8 cellular contexts compared by ENCODE assay signal in the genomic region with DNA sequence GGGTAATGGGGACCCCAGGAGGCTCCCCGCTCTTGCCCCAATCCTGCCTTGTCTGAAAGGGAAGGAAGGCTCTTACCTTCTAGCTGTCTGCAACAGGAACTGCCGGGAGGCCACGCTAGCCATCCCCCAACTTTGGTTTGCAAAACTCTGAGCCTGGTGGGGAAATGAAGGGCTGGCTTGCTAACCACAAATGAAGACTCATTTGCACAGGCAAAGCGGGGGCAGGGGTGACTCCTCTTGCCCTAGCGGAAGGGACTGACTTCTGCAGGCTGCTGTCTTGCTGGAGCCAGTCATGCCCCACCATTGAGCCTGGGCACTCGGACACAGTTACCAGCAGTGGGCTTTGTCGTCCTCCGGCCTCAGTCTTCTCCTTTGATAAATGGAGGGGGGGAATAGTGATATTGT. TPM values are rescaled to one million over a fixed set of nuclear protein-coding genes. Genes with fewer than 3 reads are reported as not detected.
A peak's percentile ranks its signal among the peaks of the same experiment; 100 is the strongest.
DNase-seq lines count a peak whose midpoint lies in the region; ATAC-seq and TF ChIP-seq lines count a peak whose summit lies in the region.

No MANE protein-coding gene starts in this region.

- H3K27ac ChIP-seq in psoas muscle: no peak overlapping the region
- no peak overlapping the region for H3K27ac ChIP-seq in SK-N-SH (ENCODE audit: low read depth in 2 of 2, low read length in 1 of 2)
- H3K27ac ChIP-seq in vagina: no peak overlapping the region

- no peaks in the 10 kb centered on the region for H3K79me2 ChIP-seq in SK-N-SH (ENCODE audit: insufficient read depth)

- 76 to 80% (median 78%) methylated on average over 8 of the region's 8 CpGs for WGBS in psoas muscle, 3 donors
- WGBS in SK-N-SH (ENCODE audit: low lambda C conversion rate): 56% methylated on average over 7 of the region's 8 CpGs

- POLR2A ChIA-PET in SK-N-SH (lab: Yijun Ruan, JAX): no interaction called here

- intact Hi-C loops in psoas muscle (cut with DNase I) (no loop called here), vagina (cut with DNase I) (no loop called here)

- H3K4me2 ChIP-seq in SK-N-SH: no peak overlapping the region

- TF ChIP-seq CTCF in psoas muscle (IDR thresholded peaks at IDR 0.05): no peak
- TF ChIP-seq CTCF in SK-N-SH (IDR thresholded peaks at IDR 0.05): no peak
- no peak for TF ChIP-seq CTCF in vagina (IDR thresholded peaks at IDR 0.05)

- H3K9me2 ChIP-seq in SK-N-SH: no peaks in the 10 kb centered on the region

- CTCF ChIA-PET in SK-N-SH (lab: Yijun Ruan, JAX): interaction anchor here (1.2 kb wide), 1 partner anchor 14 kb away, joined by 3 read pairs; no protein-coding TSS in a partner anchor

- no peak overlapping the region for H3K9ac ChIP-seq in SK-N-SH

- H4K20me1 ChIP-seq in SK-N-SH (ENCODE audit: insufficient read depth): no peaks in the 10 kb centered on the region

- H3K4me3 ChIP-seq in psoas muscle: no peak overlapping the region
- no peak overlapping the region for H3K4me3 ChIP-seq in SK-N-SH (ENCODE audit: low read depth in 2 of 2, low read length in 1 of 2)
- no peak overlapping the region for H3K4me3 ChIP-seq in vagina

- no peak for TF ChIP-seq RAD21 in SK-N-SH (IDR thresholded peaks at IDR 0.05; ENCODE audit: low read length)

- TF ChIP-seq POLR2A in vagina (IDR thresholded peaks at IDR 0.05): no peak

- DNase-seq in OCI-M1 (lab: John Stamatoyannopoulos, UW) (peak; percentile 95), astrocyte of the hippocampus (ENCODE audit: low read depth, low spot score) (peak; percentile 14), psoas muscle (peak; percentile 33 to 71), NCI-H1105 (lab: John Stamatoyannopoulos, UW) (no peak), SK-N-SH (no peak), vagina (ENCODE audit: extremely low spot score in 2 of 2) (no peak)

- H3F3A ChIP-seq in SK-N-SH (replicated peaks; ENCODE audit: insufficient read depth): no peaks in the 10 kb centered on the region

- no peak overlapping the region for H2AFZ ChIP-seq in SK-N-SH (ENCODE audit: low read depth)

- no peaks in the 10 kb centered on the region for H3K27me3 ChIP-seq in psoas muscle (ENCODE audit: insufficient read depth in 3 of 3, low read length in 2 of 3)
- no peaks in the 10 kb centered on the region; the same call in 1 of the 2 replicates for H3K27me3 ChIP-seq in SK-N-SH (ENCODE audit: insufficient read depth)
- no peaks in the 10 kb centered on the region for H3K27me3 ChIP-seq in vagina

- H3K4me1 ChIP-seq in psoas muscle: no peaks in the 10 kb centered on the region
- H3K4me1 ChIP-seq in SK-N-SH (ENCODE audit: control insufficient read depth in 1 of 2, insufficient read depth in 2 of 2, low read depth in 1 of 2, low read length in 1 of 2): no peaks in the 10 kb centered on the region
- H3K4me1 ChIP-seq in vagina: peaks cover 6% of the 10 kb centered on the region

- ATAC-seq in GM18873 (IDR thresholded peaks at IDR 0.05; ENCODE audit: low FRiP score, unreplicated experiment): peak; percentile 64
- ATAC-seq in HG02884 (IDR thresholded peaks at IDR 0.05; ENCODE audit: unreplicated experiment): peak; percentile 65
- no peak for ATAC-seq in psoas muscle

- no peak for TF ChIP-seq EP300 in SK-N-SH (IDR thresholded peaks at IDR 0.05; ENCODE audit: borderline replicate concordance in 1 of 2, low read depth in 1 of 2, low read length in 1 of 2)

- H3K9me3 ChIP-seq in psoas muscle (no peaks in the 10 kb centered on the region), SK-N-SH (no peaks in the 10 kb centered on the region), vagina (no peaks in the 10 kb centered on the region)

- H3K36me3 ChIP-seq in psoas muscle (ENCODE audit: insufficient read depth in 1 of 2, low read depth in 1 of 2) (no peaks in the 10 kb centered on the region), SK-N-SH (replicated peaks in 1 of 2; ENCODE audit: control insufficient read depth in 1 of 2, insufficient read depth in 2 of 2, low read length in 1 of 2) (no peaks in the 10 kb centered on the region), vagina (no peaks in the 10 kb centered on the region)

TF ChIP-seq in SK-N-SH, 30 proteins besides CTCF, POLR2A, EP300 and RAD21:
- TF ChIP-seq NFIC (IDR thresholded peaks at IDR 0.05; ENCODE audit: borderline replicate concordance) (no peak), POLR2AphosphoS5 (IDR thresholded peaks at IDR 0.05; ENCODE audit: low read depth, low read length) (no peak), SMC3 (IDR thresholded peaks at IDR 0.05; ENCODE audit: low read depth, low read length) (no peak), FOXJ3 (CRISPR knock-in tag; IDR thresholded peaks at IDR 0.05) (no peak), SIN3A (IDR thresholded peaks at IDR 0.05; ENCODE audit: borderline replicate concordance, low read depth, low read length) (no peak), RXRA (IDR thresholded peaks at IDR 0.05; ENCODE audit: borderline replicate concordance, low read depth) (no peak), TEAD4 (IDR thresholded peaks at IDR 0.05; ENCODE audit: borderline replicate concordance, insufficient read depth) (no peak), MXI1 (IDR thresholded peaks at IDR 0.05; ENCODE audit: low read depth, low read length) (no peak), ELF1 (IDR thresholded peaks at IDR 0.05) (no peak)
- TF ChIP-seq, protein P1, sequence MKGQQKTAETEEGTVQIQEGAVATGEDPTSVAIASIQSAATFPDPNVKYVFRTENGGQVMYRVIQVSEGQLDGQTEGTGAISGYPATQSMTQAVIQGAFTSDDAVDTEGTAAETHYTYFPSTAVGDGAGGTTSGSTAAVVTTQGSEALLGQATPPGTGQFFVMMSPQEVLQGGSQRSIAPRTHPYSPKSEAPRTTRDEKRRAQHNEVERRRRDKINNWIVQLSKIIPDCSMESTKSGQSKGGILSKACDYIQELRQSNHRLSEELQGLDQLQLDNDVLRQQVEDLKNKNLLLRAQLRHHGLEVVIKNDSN (IDR thresholded peaks at IDR 0.05; ENCODE audit: borderline replicate concordance, low read depth): no peak
- TF ChIP-seq, protein P2, sequence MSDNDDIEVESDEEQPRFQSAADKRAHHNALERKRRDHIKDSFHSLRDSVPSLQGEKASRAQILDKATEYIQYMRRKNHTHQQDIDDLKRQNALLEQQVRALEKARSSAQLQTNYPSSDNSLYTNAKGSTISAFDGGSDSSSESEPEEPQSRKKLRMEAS (IDR thresholded peaks at IDR 0.05; ENCODE audit: low read depth): no peak

RNA-seq across cellular contexts. Expression of a gene that starts 52.6 kb away (rescaled TPM):
- 1 to 10 TPM; 2.5 to 4.8 (median 3.0) TPM for total RNA-seq in psoas muscle
- 1 to 10 TPM in 2 of 3 donors, under 1 TPM in 1; 0.96 to 1.2 (median 1.1) TPM for polyA plus RNA-seq in psoas muscle
- 0.08 and 0.23 TPM in 2 replicates for polyA plus RNA-seq in SK-N-SH (2012; rRNA removed)
- polyA plus RNA-seq in SK-N-SH (2012; cell fraction: cytosol; rRNA removed): 0.14 and 0.26 TPM in 2 replicates
- 0.27 and 0.51 TPM in 2 replicates for polyA plus RNA-seq in SK-N-SH (2012; cell fraction: nucleus; rRNA removed)
- 14.2 TPM for total RNA-seq in vagina

Comparison
In these comparisons a context has a peak if more than half of its experiments do, and no peak if none do; other contexts are left out.
1. ATAC-seq: peak in GM18873 (single experiment) and HG02884 (single experiment); none in psoas muscle (0 of 4).
2. DNase-seq: peak in OCI-M1 (single experiment), astrocyte of the hippocampus (single experiment) and psoas muscle (2 of 2); none in NCI-H1105 (single experiment), SK-N-SH (single experiment) and vagina (0 of 2).